In the genomic region with DNA sequence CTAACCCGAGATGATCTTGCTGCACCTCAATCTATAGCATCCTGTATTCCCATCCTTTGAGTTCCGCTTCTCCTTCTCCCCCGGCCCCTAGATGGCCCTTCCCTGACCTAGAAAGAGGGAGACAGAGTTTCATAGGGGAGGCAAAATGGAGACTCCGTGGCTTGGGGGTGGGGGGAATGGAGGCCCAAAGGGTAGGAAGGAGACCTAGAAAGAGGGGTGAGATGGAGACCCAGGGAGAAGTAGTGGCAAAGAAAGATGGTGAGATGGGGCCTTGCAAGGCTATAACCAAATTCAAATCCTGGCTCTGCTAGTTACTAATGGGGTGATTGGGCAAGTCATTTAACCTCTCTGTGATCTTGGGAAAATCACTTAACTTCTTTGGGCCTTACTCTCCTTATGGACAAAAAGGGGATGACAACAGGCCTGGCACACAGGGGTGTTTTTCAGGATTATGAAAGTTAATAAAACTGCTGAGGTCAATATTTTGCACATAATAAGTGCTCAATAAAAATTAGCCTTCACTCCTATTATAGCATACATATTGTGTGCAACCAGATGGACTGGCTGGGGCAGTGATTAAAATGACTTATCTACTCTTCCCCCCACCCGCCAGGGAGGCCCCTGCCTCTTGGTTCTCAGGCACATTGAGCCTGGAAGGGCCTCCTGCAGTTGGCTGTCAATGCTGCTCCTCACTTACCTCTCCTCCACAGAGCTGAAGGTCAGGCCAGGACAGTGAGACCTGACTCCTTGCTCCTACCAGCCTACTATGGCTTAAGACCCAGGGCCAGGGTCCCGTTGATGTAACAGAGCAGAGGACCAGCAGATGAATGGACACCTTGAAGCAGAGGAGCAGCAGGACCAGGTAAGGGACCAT, we compare ENCODE assay signal across 1 cellular context.
A peak's percentile ranks its signal among the peaks of the same experiment; 100 is the strongest.
TF ChIP-seq lines count a peak whose summit lies in the region.

No MANE protein-coding gene starts in this region.

TF ChIP-seq in H1, 55 proteins besides CTCF, POLR2A, EP300 and RAD21:
- TF ChIP-seq TAF7 (optimal IDR thresholded peaks at IDR 0.05; ENCODE audit: borderline replicate concordance, low read depth, low read length), result no peak
- no peak for TF ChIP-seq SUZ12 (IDR thresholded peaks at IDR 0.05; ENCODE audit: low read length)
- no peak for TF ChIP-seq HDAC6 (IDR thresholded peaks at IDR 0.05; ENCODE audit: low read depth, low read length)
- no peak for TF ChIP-seq TEAD4 (IDR thresholded peaks at IDR 0.05; ENCODE audit: low read depth, low read length)
- TF ChIP-seq, protein P1, sequence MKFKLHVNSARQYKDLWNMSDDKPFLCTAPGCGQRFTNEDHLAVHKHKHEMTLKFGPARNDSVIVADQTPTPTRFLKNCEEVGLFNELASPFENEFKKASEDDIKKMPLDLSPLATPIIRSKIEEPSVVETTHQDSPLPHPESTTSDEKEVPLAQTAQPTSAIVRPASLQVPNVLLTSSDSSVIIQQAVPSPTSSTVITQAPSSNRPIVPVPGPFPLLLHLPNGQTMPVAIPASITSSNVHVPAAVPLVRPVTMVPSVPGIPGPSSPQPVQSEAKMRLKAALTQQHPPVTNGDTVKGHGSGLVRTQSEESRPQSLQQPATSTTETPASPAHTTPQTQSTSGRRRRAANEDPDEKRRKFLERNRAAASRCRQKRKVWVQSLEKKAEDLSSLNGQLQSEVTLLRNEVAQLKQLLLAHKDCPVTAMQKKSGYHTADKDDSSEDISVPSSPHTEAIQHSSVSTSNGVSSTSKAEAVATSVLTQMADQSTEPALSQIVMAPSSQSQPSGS (IDR thresholded peaks at IDR 0.05; ENCODE audit: low read length), result no peak
- peak; percentile 99 for TF ChIP-seq KDM1A (IDR thresholded peaks at IDR 0.05; ENCODE audit: borderline replicate concordance, low read length)
- TF ChIP-seq JUND (IDR thresholded peaks at IDR 0.05; ENCODE audit: low read length), result no peak
- TF ChIP-seq YY1 (IDR thresholded peaks at IDR 0.05; ENCODE audit: low read depth, low read length), result 0 out of 2 replicates have a peak, but pooled peaks have one; percentile 13
- TF ChIP-seq PHF8 (conservative IDR thresholded peaks at IDR 0.05; ENCODE audit: low read depth, low read length), result peak; percentile 22; the same call in 1 of the 2 replicates
- TF ChIP-seq CBX8 (IDR thresholded peaks at IDR 0.05; ENCODE audit: borderline replicate concordance, low read depth, low read length), result no peak
- no peak for TF ChIP-seq GABPA (IDR thresholded peaks at IDR 0.05; ENCODE audit: borderline replicate concordance, insufficient read depth, low read length)
- TF ChIP-seq, protein P2, sequence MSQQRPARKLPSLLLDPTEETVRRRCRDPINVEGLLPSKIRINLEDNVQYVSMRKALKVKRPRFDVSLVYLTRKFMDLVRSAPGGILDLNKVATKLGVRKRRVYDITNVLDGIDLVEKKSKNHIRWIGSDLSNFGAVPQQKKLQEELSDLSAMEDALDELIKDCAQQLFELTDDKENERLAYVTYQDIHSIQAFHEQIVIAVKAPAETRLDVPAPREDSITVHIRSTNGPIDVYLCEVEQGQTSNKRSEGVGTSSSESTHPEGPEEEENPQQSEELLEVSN (IDR thresholded peaks at IDR 0.05), result no peak
- no peak for TF ChIP-seq SP1 (IDR thresholded peaks at IDR 0.05; ENCODE audit: low read depth, low read length)
- TF ChIP-seq SIRT6 (IDR thresholded peaks at IDR 0.05; ENCODE audit: low read length), result no peak
